ENCODE assay signal across 8 cellular contexts in the genomic region with DNA sequence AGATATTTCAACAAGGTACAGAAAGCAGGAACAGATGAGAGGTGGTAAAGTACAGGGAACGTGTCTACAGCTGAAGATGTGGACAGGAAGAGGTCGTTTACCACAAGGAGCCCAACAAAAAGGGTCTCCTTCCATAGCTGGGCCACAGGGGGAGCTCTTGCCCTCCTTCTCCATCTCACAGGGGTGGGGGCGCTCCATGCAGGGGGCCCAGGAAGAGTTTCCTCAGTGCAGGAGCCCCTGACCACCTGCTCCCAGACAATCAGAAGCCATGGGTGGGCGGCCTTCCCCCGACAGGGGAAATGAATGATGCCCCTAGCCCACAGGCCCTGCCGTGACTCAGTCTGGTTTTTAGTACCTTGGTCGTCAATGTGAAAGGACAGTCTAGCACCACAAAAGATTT.
A peak's percentile ranks its signal among the peaks of the same experiment; 100 is the strongest.
DNase-seq lines count a peak whose midpoint lies in the region; ATAC-seq and TF ChIP-seq lines count a peak whose summit lies in the region.

No MANE protein-coding gene starts in this region.

- no peaks in the 10 kb centered on the region for H3K27me3 ChIP-seq in brain microvascular endothelial cell (replicated peaks)

- TF ChIP-seq CTCF in brain microvascular endothelial cell (IDR thresholded peaks at IDR 0.05; ENCODE audit: low read depth, low read length, missing control alignments): peak; percentile 59

- no peaks in the 10 kb centered on the region for H3K9me3 Mint-ChIP-seq in stimulated activated effector memory CD8-positive, alpha-beta T cell treated with anti-CD3 and anti-CD28 coated beads, Interleukin-12 subunit alpha, Interleukin-12 subunit beta, amount 100 ng/mL, for 72 hours

- H3K4me3 ChIP-seq in Jurkat, Clone E6-1 (ENCODE audit: low read length): no peak overlapping the region
- no peak overlapping the region for H3K4me3 ChIP-seq in brain microvascular endothelial cell (ENCODE audit: low read depth, low read length)

- peak overlapping the region; percentile 21 for H3K27ac Mint-ChIP-seq in stimulated activated effector memory CD8-positive, alpha-beta T cell treated with anti-CD3 and anti-CD28 coated beads, Interleukin-12 subunit alpha, Interleukin-12 subunit beta, amount 100 ng/mL, for 72 hours

- ATAC-seq in stimulated activated effector memory CD8-positive, alpha-beta T cell treated with anti-CD3 and anti-CD28 coated beads, Interleukin-12 subunit alpha, Interleukin-12 subunit beta, amount 100 ng/mL, for 72 hours: peak; percentile 92
- no peak for ATAC-seq in HG03571 (IDR thresholded peaks at IDR 0.05; ENCODE audit: unreplicated experiment)

- H3K27ac ChIP-seq in brain microvascular endothelial cell: no peak overlapping the region

- peaks cover 8% of the 10 kb centered on the region for H3K36me3 Mint-ChIP-seq in stimulated activated effector memory CD8-positive, alpha-beta T cell treated with anti-CD3 and anti-CD28 coated beads, Interleukin-12 subunit alpha, Interleukin-12 subunit beta, amount 100 ng/mL, for 72 hours

- H3K4me3 Mint-ChIP-seq in stimulated activated effector memory CD8-positive, alpha-beta T cell treated with anti-CD3 and anti-CD28 coated beads, Interleukin-12 subunit alpha, Interleukin-12 subunit beta, amount 100 ng/mL, for 72 hours: peak overlapping the region; percentile 39

- DNase-seq in activated CD8-positive, alpha-beta memory T cell treated with anti-CD3 and anti-CD28 coated beads for 24 hours: peak; percentile 68
- no peak for DNase-seq in activated CD8-positive, alpha-beta memory T cell treated with anti-CD3 and anti-CD28 coated beads, Interleukin-2, amount 50 U/mL, for 4 hours
- peak; percentile 47 for DNase-seq in Jurkat, Clone E6-1 (ENCODE audit: low read depth, low spot score)
- DNase-seq in brain microvascular endothelial cell (no peak), NCI-H510A treated with DMSO at 0.1 percent for 48 hours (lab: John Stamatoyannopoulos, UW) (no peak), LoVo (ENCODE audit: low spot score) (no peak)
- peak; percentile 26 to 69 for DNase-seq in stimulated activated effector memory CD8-positive, alpha-beta T cell treated with anti-CD3 and anti-CD28 coated beads, Interleukin-12 subunit alpha, Interleukin-12 subunit beta, amount 100 ng/mL, for 72 hours (ENCODE audit: low spot score in 2 of 2)

- H3K4me1 Mint-ChIP-seq in stimulated activated effector memory CD8-positive, alpha-beta T cell treated with anti-CD3 and anti-CD28 coated beads, Interleukin-12 subunit alpha, Interleukin-12 subunit beta, amount 100 ng/mL, for 72 hours: peaks cover 18% of the 10 kb centered on the region

- in situ Hi-C loops in brain microvascular endothelial cell (cut with HindIII; ENCODE audit: low pct_ligation_motif_present, low sequenced_read_pairs): no loop called here

- no peaks in the 10 kb centered on the region for H3K36me3 ChIP-seq in brain microvascular endothelial cell (replicated peaks)

Comparison
In these comparisons a context has a peak if more than half of its experiments do, and no peak if none do; other contexts are left out.
1. DNase-seq: peak in activated CD8-positive, alpha-beta memory T cell treated with anti-CD3 and anti-CD28 coated beads for 24 hours (single experiment), Jurkat, Clone E6-1 (single experiment) and stimulated activated effector memory CD8-positive, alpha-beta T cell treated with anti-CD3 and anti-CD28 coated beads, Interleukin-12 subunit alpha, Interleukin-12 subunit beta, amount 100 ng/mL, for 72 hours (2 of 2); none in activated CD8-positive, alpha-beta memory T cell treated with anti-CD3 and anti-CD28 coated beads, Interleukin-2, amount 50 U/mL, for 4 hours (single experiment), brain microvascular endothelial cell (single experiment), NCI-H510A treated with DMSO at 0.1 percent for 48 hours (single experiment) and LoVo (single experiment).